ENCODE assay signal across 31 cellular contexts in the genomic region with DNA sequence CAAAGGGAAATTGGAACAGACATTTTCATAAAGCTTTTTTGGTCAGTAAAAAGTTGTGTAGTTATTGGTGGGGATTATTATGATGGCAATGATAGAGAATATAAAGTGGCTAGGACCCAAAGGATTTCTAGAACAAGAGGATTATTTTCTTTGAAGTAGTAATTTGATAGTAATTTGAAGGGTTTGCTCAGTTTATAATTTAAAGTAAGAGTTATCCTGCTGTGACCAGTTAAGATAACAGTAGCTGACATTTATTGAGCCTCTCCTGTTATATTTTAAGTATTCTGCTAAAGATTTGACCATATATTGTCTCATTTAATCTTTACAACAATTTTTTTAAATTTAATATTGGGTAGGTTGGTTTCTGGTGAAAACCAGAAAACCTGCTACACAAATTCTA. TPM values are rescaled to one million over a fixed set of nuclear protein-coding genes. Genes with fewer than 3 reads are reported as not detected.
DNase-seq lines count a peak whose midpoint lies in the region; ATAC-seq and TF ChIP-seq lines count a peak whose summit lies in the region.
"Had no signal": no experiment of that assay in that cellular context is flagged by ENCODE, and none has a peak within 500 bp of the region (broad histone marks: within the 10 kb centered on the region; RNA-seq: fewer than 3 reads in every experiment).

No MANE protein-coding gene starts in this region.

- H2BK120ac ChIP-seq in mesendoderm (ENCODE audit: low read depth, low read length), result no peak overlapping the region

- H3K27me3 ChIP-seq in DOHH2 (ENCODE audit: control insufficient read depth, low read length) (no peaks in the 10 kb centered on the region), neutrophil (no peaks in the 10 kb centered on the region), mesendoderm (ENCODE audit: insufficient read depth, low read length, poor library complexity) (no peaks in the 10 kb centered on the region)
- H3K27me3 ChIP-seq: cardiac muscle cell, gastroesophageal sphincter, right lobe of liver, suprapubic skin, upper lobe of right lung had no signal

- H3K79me2 ChIP-seq in DOHH2 (ENCODE audit: control insufficient read depth, low read length) (peaks cover 100% of the 10 kb centered on the region), mesendoderm (ENCODE audit: control insufficient read depth, insufficient read depth, low read length) (peaks cover 58% of the 10 kb centered on the region)

- H4K8ac ChIP-seq in mesendoderm (ENCODE audit: low read depth, low read length), result no peak overlapping the region

- no peak overlapping the region for H3K9ac ChIP-seq in mesendoderm (ENCODE audit: low read length)

- H3K18ac ChIP-seq in mesendoderm (ENCODE audit: low read length), result no peak overlapping the region

- no peaks in the 10 kb centered on the region for H3K9me3 Mint-ChIP-seq in activated naive CD8-positive, alpha-beta T cell treated with anti-CD3 and anti-CD28 coated beads for 36 hours
- H3K9me3 Mint-ChIP-seq: activated naive CD4-positive, alpha-beta T cell treated with anti-CD3 and anti-CD28 coated beads for 36 hours; activated T-cell treated with anti-CD3 and anti-CD28 coated beads, Interleukin-2, amount 50 U/mL, for 24 hours; dendritic cell treated with granulocyte-macrophage colony-stimulating factor and Interleukin-4, amounts not matched to agents 40 ng/mL and 50 ng/mL, for 4 days; stimulated activated naive B cell treated with anti-CD40 and anti-IgM and Interleukin-4, amounts not matched to agents 10 μg/mL and 1 μg/mL and 100 μg/mL, for 72 hours had no signal

- no peak overlapping the region for H3K56ac ChIP-seq in mesendoderm (ENCODE audit: low read length)

- H4K5ac ChIP-seq in mesendoderm (ENCODE audit: low read length), result no peak overlapping the region

- peaks cover 18% of the 10 kb centered on the region for H3F3A ChIP-seq in DOHH2 (ENCODE audit: control insufficient read depth, insufficient read depth)

- H3K9me3 ChIP-seq in DOHH2 (ENCODE audit: control insufficient read depth, insufficient read depth, low read length) (no peaks in the 10 kb centered on the region), neutrophil (no peaks in the 10 kb centered on the region)
- H3K9me3 ChIP-seq: gastroesophageal sphincter, HAP-1, right lobe of liver, suprapubic skin, upper lobe of right lung had no signal

- H2BK15ac ChIP-seq in mesendoderm (replicated peaks; ENCODE audit: low read depth), result no peak overlapping the region

- H2BK5ac ChIP-seq in mesendoderm (ENCODE audit: low read length), result no peak overlapping the region

- H3K27ac ChIP-seq in DOHH2 (ENCODE audit: low read depth, low read length) (no peak overlapping the region; the same call in 1 of the 2 replicates), neutrophil (peak overlapping the region; percentile 12), mesendoderm (ENCODE audit: low read depth, low read length) (no peak overlapping the region)
- H3K27ac ChIP-seq: cardiac muscle cell, gastroesophageal sphincter, suprapubic skin, upper lobe of right lung, WERI-Rb-1 had no signal

- H3K4me1 Mint-ChIP-seq in activated naive CD8-positive, alpha-beta T cell treated with anti-CD3 and anti-CD28 coated beads for 36 hours, result peaks cover 69% of the 10 kb centered on the region

- peaks cover 49% of the 10 kb centered on the region for H4K20me1 ChIP-seq in DOHH2 (ENCODE audit: control insufficient read depth, insufficient read depth, low read depth, low read length)

- H2AK5ac ChIP-seq in mesendoderm (ENCODE audit: low read length), result no peak overlapping the region

- peaks cover 50% of the 10 kb centered on the region for H3K36me3 Mint-ChIP-seq in activated naive CD8-positive, alpha-beta T cell treated with anti-CD3 and anti-CD28 coated beads for 36 hours

- H3K4me3 ChIP-seq in DOHH2 (ENCODE audit: low read length) (no peak overlapping the region), neutrophil (ENCODE audit: low read depth in 1 of 2, low read length in 1 of 2) (no peak overlapping the region), mesendoderm (ENCODE audit: low read length) (no peak overlapping the region)
- H3K4me3 ChIP-seq: cardiac muscle cell, gastroesophageal sphincter, HAP-1, K562, right lobe of liver, suprapubic skin, upper lobe of right lung had no signal

- H3K4me2 ChIP-seq in DOHH2 (ENCODE audit: low read length) (peak overlapping the region; percentile 44), mesendoderm (ENCODE audit: low read length) (no peak overlapping the region)

- H3K9me2 ChIP-seq in DOHH2 (replicated peaks; ENCODE audit: control insufficient read depth, low read length), result no peaks in the 10 kb centered on the region

- H3K4me1 ChIP-seq in DOHH2 (ENCODE audit: control insufficient read depth, low read length) (peaks cover 60% of the 10 kb centered on the region), neutrophil (ENCODE audit: control insufficient read depth in 1 of 2, insufficient read depth in 1 of 2, low read depth in 1 of 2, low read length in 1 of 2) (peaks cover 13 to 48% of the 10 kb centered on the region in 2 experiments), mesendoderm (ENCODE audit: control insufficient read depth, low read depth, low read length) (peaks cover 6% of the 10 kb centered on the region)

- DNase-seq in NCI-H524 (lab: John Stamatoyannopoulos, UW) (peak; percentile 3 to 42), mesendoderm (no peak), NCI-H2171 treated with DMSO at 0.1 percent for 48 hours (lab: John Stamatoyannopoulos, UW) (no peak)
- DNase-seq in activated naive CD8-positive, alpha-beta T cell treated with anti-CD3 and anti-CD28 coated beads for 36 hours, result no peak
- DNase-seq: activated CD4-positive, alpha-beta T cell treated with anti-CD3 and anti-CD28 coated beads for 48 hours; activated naive CD4-positive, alpha-beta T cell treated with anti-CD3 and anti-CD28 coated beads for 36 hours; activated T-cell treated with anti-CD3 and anti-CD28 coated beads, Interleukin-2, amount 50 U/mL, for 24 hours; anterior cingulate cortex; hippocampal formation; left colon; mammary epithelial cell; MM.1S; NCI-H2081; NCI-H226; NCI-H748 treated with DMSO at 0.1 percent for 48 hours; right lobe of liver; stimulated activated CD4-positive, alpha-beta T cell treated with anti-CD3 and anti-CD28 coated beads, Interleukin-4, amount 100 ng/mL, for 24 hours; stimulated activated naive B cell treated with anti-CD40 and anti-IgM and Interleukin-4, amounts not matched to agents 10 μg/mL and 1 μg/mL and 100 μg/mL, for 72 hours; T-helper 9 cell; upper lobe of right lung; WERI-Rb-1 had no signal

- no peak for ATAC-seq in GM21786 (IDR thresholded peaks at IDR 0.05; ENCODE audit: unreplicated experiment)
- ATAC-seq: gastroesophageal sphincter, left colon, upper lobe of right lung had no signal

- TF ChIP-seq CTCF in DOHH2 (IDR thresholded peaks at IDR 0.05; ENCODE audit: low read depth, low read length, poor library complexity, severe bottlenecking) (no peak), neutrophil (IDR thresholded peaks at IDR 0.05) (no peak)

- no peaks in the 10 kb centered on the region for H3K27me3 Mint-ChIP-seq in activated naive CD8-positive, alpha-beta T cell treated with anti-CD3 and anti-CD28 coated beads for 36 hours
- H3K27me3 Mint-ChIP-seq: activated T-cell treated with anti-CD3 and anti-CD28 coated beads, Interleukin-2, amount 50 U/mL, for 24 hours; dendritic cell treated with granulocyte-macrophage colony-stimulating factor and Interleukin-4, amounts not matched to agents 40 ng/mL and 50 ng/mL, for 4 days; progenitor cell of endocrine pancreas; stimulated activated naive B cell treated with anti-CD40 and anti-IgM and Interleukin-4, amounts not matched to agents 10 μg/mL and 1 μg/mL and 100 μg/mL, for 72 hours had no signal

- H3K79me1 ChIP-seq in mesendoderm (ENCODE audit: low read length), result peaks cover 8% of the 10 kb centered on the region

- no peak overlapping the region for H3K23ac ChIP-seq in mesendoderm (ENCODE audit: low read length)

- no peak overlapping the region for H3K4me3 Mint-ChIP-seq in activated naive CD8-positive, alpha-beta T cell treated with anti-CD3 and anti-CD28 coated beads for 36 hours
- H3K4me3 Mint-ChIP-seq: activated naive CD4-positive, alpha-beta T cell treated with anti-CD3 and anti-CD28 coated beads for 36 hours; dendritic cell treated with granulocyte-macrophage colony-stimulating factor and Interleukin-4, amounts not matched to agents 40 ng/mL and 50 ng/mL, for 4 days had no signal

- peak overlapping the region; percentile 38 for H3K27ac Mint-ChIP-seq in activated naive CD8-positive, alpha-beta T cell treated with anti-CD3 and anti-CD28 coated beads for 36 hours
- H3K27ac Mint-ChIP-seq: dendritic cell treated with granulocyte-macrophage colony-stimulating factor and Interleukin-4, amounts not matched to agents 40 ng/mL and 50 ng/mL, for 4 days had no signal

- no peak overlapping the region for H3K4ac ChIP-seq in mesendoderm (ENCODE audit: low read depth, low read length)

- H3K36me3 ChIP-seq in DOHH2 (ENCODE audit: control insufficient read depth, low read length) (peaks cover 71% of the 10 kb centered on the region), neutrophil (peaks cover 13% of the 10 kb centered on the region), mesendoderm (ENCODE audit: control insufficient read depth, insufficient read depth, low read length) (no peaks in the 10 kb centered on the region)
- H3K36me3 ChIP-seq: HAP-1, right lobe of liver, suprapubic skin had no signal

RNA-seq across cellular contexts. Expression of a gene that starts 14.7 kb away (rescaled TPM):
- 100 to 1,000 TPM; 243 to 245 TPM for total RNA-seq in activated naive CD8-positive, alpha-beta T cell treated with anti-CD3 and anti-CD28 coated beads for 36 hours
- polyA plus RNA-seq in mesendoderm (2013, experiment 1 of 2), result 93.5 TPM
- polyA plus RNA-seq in mesendoderm (2013, experiment 2 of 2), result 91.3 TPM

RNA-seq across cellular contexts. Expression of a gene that starts 15.4 kb away (rescaled TPM):
- 10 to 100 TPM; 11.4 to 12.7 TPM for total RNA-seq in activated naive CD8-positive, alpha-beta T cell treated with anti-CD3 and anti-CD28 coated beads for 36 hours
- 11.8 TPM for polyA plus RNA-seq in mesendoderm (2013, experiment 1 of 2)
- polyA plus RNA-seq in mesendoderm (2013, experiment 2 of 2), result 15.3 TPM

RNA-seq across cellular contexts. Expression of a gene that starts 40.1 kb away (rescaled TPM):
- total RNA-seq in activated naive CD8-positive, alpha-beta T cell treated with anti-CD3 and anti-CD28 coated beads for 36 hours, result 10 to 100 TPM; 66.1 to 66.4 TPM
- polyA plus RNA-seq in mesendoderm (2013, experiment 1 of 2), result 49.5 TPM
- polyA plus RNA-seq in mesendoderm (2013, experiment 2 of 2), result 46.4 TPM

Comparison
In these comparisons a context has a peak if more than half of its experiments do, and no peak if none do; other contexts are left out.
1. DNase-seq: peak in NCI-H524 (2 of 2); none in activated naive CD8-positive, alpha-beta T cell treated with anti-CD3 and anti-CD28 coated beads for 36 hours (single experiment), mesendoderm (single experiment) and NCI-H2171 treated with DMSO at 0.1 percent for 48 hours (single experiment).